In the genomic region with DNA sequence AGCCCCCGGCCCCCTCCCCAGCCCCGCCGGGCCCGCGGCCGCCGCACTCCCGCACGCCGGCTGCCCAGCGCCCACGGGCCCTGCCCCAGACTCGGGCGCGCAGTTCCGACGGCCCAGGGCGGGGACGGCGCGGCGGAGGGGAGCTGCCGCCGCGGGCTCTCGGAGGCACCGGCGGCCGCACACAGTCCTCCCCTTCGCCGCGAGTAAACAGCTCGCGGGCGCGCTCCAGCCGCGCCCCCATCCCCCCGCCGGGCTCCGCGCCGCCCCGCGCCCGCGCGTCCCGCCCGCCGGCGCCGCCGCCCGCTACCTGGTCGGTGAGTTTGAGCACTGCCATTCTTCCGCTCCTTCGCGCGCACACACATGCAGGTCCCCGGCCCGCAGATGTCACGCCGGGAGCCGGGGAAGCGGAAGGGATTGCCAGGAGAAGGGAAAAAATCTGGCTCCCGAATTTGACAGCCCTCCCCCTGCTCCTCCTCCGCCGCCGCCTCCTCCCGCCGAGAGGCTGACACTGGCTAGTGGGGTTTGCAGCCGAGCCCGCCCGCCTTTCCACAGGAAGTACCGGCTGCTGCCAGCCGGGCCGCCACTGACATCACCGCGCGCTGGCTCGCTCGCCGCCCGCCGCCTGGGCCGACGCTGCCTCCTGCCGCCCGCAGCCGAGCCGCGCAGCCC, we compare ENCODE assay signal across 8 cellular contexts. TPM values are rescaled to one million over a fixed set of nuclear protein-coding genes. Genes with fewer than 3 reads are reported as not detected.
DNase-seq lines count a peak whose midpoint lies in the region; ATAC-seq and TF ChIP-seq lines count a peak whose summit lies in the region.

Gene ANKRD44 (minus strand): TSS at position 510 of the 669 bp plus-strand sequence. CDS start 176 bp downstream, at position 334.

- peaks cover 6% of the 10 kb centered on the region for H3K79me1 ChIP-seq in mesenchymal stem cell (replicated peaks; ENCODE audit: low read length, poor library complexity, severe bottlenecking)

- intact Hi-C loops in CD8-positive, alpha-beta T cell (cut with DNase I, micrococcal nuclease): loop anchor here (1.0 to 5.0 kb wide), 9 partner anchors 16 to 298 kb away; no protein-coding TSS in a partner anchor

- no peaks in the 10 kb centered on the region for H3K27me3 Mint-ChIP-seq in CD8-positive, alpha-beta T cell (ENCODE audit: low read depth)

- H3K4me3 Mint-ChIP-seq in CD8-positive, alpha-beta T cell: peak within 1 kb of the TSS; percentile 92

- ATAC-seq in CD8-positive, alpha-beta T cell: peak; percentile 74
- peak; percentile 75 for ATAC-seq in GM19455 (IDR thresholded peaks at IDR 0.05; ENCODE audit: unreplicated experiment)

- peak; percentile 80 to 95 (median 87) for DNase-seq in CD8-positive, alpha-beta T cell
- peak; percentile 51 to 87 for DNase-seq in HL-60 (ENCODE audit: low read depth in 1 of 2, low spot score in 1 of 2)
- DNase-seq in NK-92 treated with Interleukin-12 subunit alpha and Interleukin-12 subunit beta, amount 100 ng/mL, for 24 hours (lab: John Stamatoyannopoulos, UW): peak; percentile 81
- peak; percentile 66 for DNase-seq in effector CD8-positive, alpha-beta T cell (lab: John Stamatoyannopoulos, UW)
- peak; percentile 89 for DNase-seq in mesenchymal stem cell
- peak; percentile 84 for DNase-seq in stimulated activated CD8-positive, alpha-beta memory T cell treated with anti-CD3 and anti-CD28 coated beads, Interleukin-12 subunit alpha, Interleukin-12 subunit beta, amount 100 ng/mL, for 4 hours (ENCODE audit: low read depth)

- H3K23ac ChIP-seq in mesenchymal stem cell (ENCODE audit: low read length in 2 of 2): peak within 1 kb of the TSS in 1 of 2 experiments; percentile 92

- peak within 1 kb of the TSS; percentile 91 for H2BK15ac ChIP-seq in mesenchymal stem cell (ENCODE audit: low read depth, poor library complexity, severe bottlenecking)

- peak within 1 kb of the TSS; percentile 84 for H3K9ac ChIP-seq in mesenchymal stem cell (ENCODE audit: low read length)

- H2BK12ac ChIP-seq in mesenchymal stem cell (ENCODE audit: low read length in 2 of 2): peak within 1 kb of the TSS in 1 of 2 experiments; percentile 31

- H2BK120ac ChIP-seq in mesenchymal stem cell (ENCODE audit: low read depth, low read length): peak within 1 kb of the TSS; percentile 50

- no peak within 1 kb of the TSS for H2BK5ac ChIP-seq in mesenchymal stem cell (ENCODE audit: low read depth, low read length, poor library complexity, severe bottlenecking)

- peak within 1 kb of the TSS; percentile 84 for H3K4me2 ChIP-seq in mesenchymal stem cell (ENCODE audit: low read length, poor library complexity, severe bottlenecking)

- peak within 1 kb of the TSS; percentile 58 for H4K91ac ChIP-seq in mesenchymal stem cell (ENCODE audit: low read length)

- CTCF ChIA-PET in CD8-positive, alpha-beta T cell (lab: Charles Lee): interaction anchor here (0.5 to 8.0 kb wide), 23 partner anchors 12 to 196 kb away, joined by 3 to 89 read pairs (median 5); no protein-coding TSS in a partner anchor
- CTCF ChIA-PET in activated CD8-positive, alpha-beta memory T cell treated with anti-CD3 and anti-CD28 coated beads for 36 hours (lab: Charles Lee): interaction anchor here (0.7 to 3.5 kb wide), 7 partner anchors 9 to 119 kb away, joined by 3 to 13 read pairs (median 3); no protein-coding TSS in a partner anchor

- peak within 1 kb of the TSS; percentile 71 for H3K4me3 ChIP-seq in CD8-positive, alpha-beta T cell (ENCODE audit: low read depth, low read length)
- peak within 1 kb of the TSS; percentile 73 for H3K4me3 ChIP-seq in HL-60 (replicated peaks; ENCODE audit: insufficient read depth, low read length)
- H3K4me3 ChIP-seq in mesenchymal stem cell (ENCODE audit: insufficient read depth in 1 of 2, low read depth in 1 of 2, low read length in 2 of 2): peak within 1 kb of the TSS; percentile 84 to 92

- WGBS in mesenchymal stem cell: under 1% methylated on average over 54 of the region's 93 CpGs

- TF ChIP-seq CTCF in CD8-positive, alpha-beta T cell (IDR thresholded peaks at IDR 0.05): no peak
- no peak for TF ChIP-seq CTCF in HL-60 (IDR thresholded peaks at IDR 0.05; ENCODE audit: insufficient read depth, low read length)

- peak within 1 kb of the TSS; percentile 93 for H2AFZ ChIP-seq in mesenchymal stem cell (ENCODE audit: low read depth, low read length)

- peaks cover 75% of the 10 kb centered on the region for H3K4me1 Mint-ChIP-seq in CD8-positive, alpha-beta T cell (ENCODE audit: low read depth)

- H3K27me3 ChIP-seq in CD8-positive, alpha-beta T cell (ENCODE audit: insufficient read depth, low read length): no peaks in the 10 kb centered on the region
- H3K27me3 ChIP-seq in HL-60 (ENCODE audit: insufficient read depth, poor library complexity, severe bottlenecking): no peaks in the 10 kb centered on the region
- H3K27me3 ChIP-seq in mesenchymal stem cell (ENCODE audit: control insufficient read depth in 1 of 2, insufficient read depth in 1 of 2, low read length in 2 of 2): no peaks in the 10 kb centered on the region

- peak within 1 kb of the TSS; percentile 48 to 83 for H3K14ac ChIP-seq in mesenchymal stem cell (ENCODE audit: low read length in 2 of 2)

- H3K18ac ChIP-seq in mesenchymal stem cell (ENCODE audit: low read depth in 1 of 2, low read length in 2 of 2): peak within 1 kb of the TSS; percentile 37 to 44

- H3K27ac Mint-ChIP-seq in CD8-positive, alpha-beta T cell: peak within 1 kb of the TSS; percentile 96

- no peak within 1 kb of the TSS for H2AK5ac ChIP-seq in mesenchymal stem cell (ENCODE audit: low read length, severe bottlenecking)

- peaks cover 19% of the 10 kb centered on the region for H3K36me3 Mint-ChIP-seq in CD8-positive, alpha-beta T cell

- H3K4ac ChIP-seq in mesenchymal stem cell (ENCODE audit: low read depth in 1 of 2, low read length in 2 of 2): peak within 1 kb of the TSS; percentile 62 to 64

- H4K8ac ChIP-seq in mesenchymal stem cell (ENCODE audit: low read length): peak within 1 kb of the TSS; percentile 70

- no peaks in the 10 kb centered on the region for H3K36me3 ChIP-seq in CD8-positive, alpha-beta T cell (ENCODE audit: insufficient read depth, low read length)
- H3K36me3 ChIP-seq in mesenchymal stem cell (ENCODE audit: control insufficient read depth in 1 of 2, insufficient read depth in 2 of 2, low read depth in 1 of 2, low read length in 2 of 2): no peaks in the 10 kb centered on the region

- H3K9me3 Mint-ChIP-seq in CD8-positive, alpha-beta T cell: no peaks in the 10 kb centered on the region

- POLR2A ChIA-PET in CD8-positive, alpha-beta T cell (lab: Charles Lee): interaction anchor here (0.6 to 10.0 kb wide), 25 partner anchors 11 to 298 kb away, joined by 3 to 288 read pairs (median 7); no protein-coding TSS in a partner anchor
- POLR2A ChIA-PET in activated CD8-positive, alpha-beta memory T cell treated with anti-CD3 and anti-CD28 coated beads for 36 hours (lab: Charles Lee): interaction anchor here (1.4 to 3.4 kb wide), 2 partner anchors 73 to 112 kb away, joined by 7 to 34 read pairs; no protein-coding TSS in a partner anchor

- H3K27ac ChIP-seq in CD8-positive, alpha-beta T cell (ENCODE audit: low read depth, low read length): peak within 1 kb of the TSS; percentile 86
- H3K27ac ChIP-seq in HL-60 (replicated peaks) (peak within 1 kb of the TSS; percentile 85), mesenchymal stem cell (ENCODE audit: low read length, poor library complexity, severe bottlenecking) (peak within 1 kb of the TSS; percentile 36)

- H3K4me1 ChIP-seq in CD8-positive, alpha-beta T cell (ENCODE audit: insufficient read depth, low read length): peaks cover 49% of the 10 kb centered on the region
- peaks cover 11% of the 10 kb centered on the region for H3K4me1 ChIP-seq in mesenchymal stem cell (ENCODE audit: control insufficient read depth, insufficient read depth, low read depth, low read length)

- H3K9me3 ChIP-seq in CD8-positive, alpha-beta T cell (ENCODE audit: low read length): no peaks in the 10 kb centered on the region
- H3K9me3 ChIP-seq in mesenchymal stem cell (ENCODE audit: control insufficient read depth, low read length): no peaks in the 10 kb centered on the region

RNA-seq across cellular contexts. Expression of gene ANKRD44, which starts in this region (rescaled TPM):
- 100 to 1,000 TPM; 113 to 115 TPM for total RNA-seq in CD8-positive, alpha-beta T cell
- 100 to 1,000 TPM; 119 to 130 TPM for total RNA-seq in activated CD8-positive, alpha-beta memory T cell treated with anti-CD3 and anti-CD28 coated beads for 36 hours
- 2.4 TPM for polyA plus RNA-seq in mesenchymal stem cell (2013, experiment 1 of 2)
- 2.8 TPM for polyA plus RNA-seq in mesenchymal stem cell (2013, experiment 2 of 2)

Comparison
In these comparisons a context has a peak if more than half of its experiments do, and no peak if none do; other contexts are left out.
1. Peak in every context shown above with its lines: DNase-seq, ATAC-seq, H3K4me3 ChIP-seq and H3K27ac ChIP-seq.
2. H3K27ac ChIP-seq: peak in every context shown above with its lines; median percentile 86 in CD8-positive, alpha-beta T cell; 85 in HL-60; 36 in mesenchymal stem cell.